8 cellular contexts compared by ENCODE assay signal in the genomic region with DNA sequence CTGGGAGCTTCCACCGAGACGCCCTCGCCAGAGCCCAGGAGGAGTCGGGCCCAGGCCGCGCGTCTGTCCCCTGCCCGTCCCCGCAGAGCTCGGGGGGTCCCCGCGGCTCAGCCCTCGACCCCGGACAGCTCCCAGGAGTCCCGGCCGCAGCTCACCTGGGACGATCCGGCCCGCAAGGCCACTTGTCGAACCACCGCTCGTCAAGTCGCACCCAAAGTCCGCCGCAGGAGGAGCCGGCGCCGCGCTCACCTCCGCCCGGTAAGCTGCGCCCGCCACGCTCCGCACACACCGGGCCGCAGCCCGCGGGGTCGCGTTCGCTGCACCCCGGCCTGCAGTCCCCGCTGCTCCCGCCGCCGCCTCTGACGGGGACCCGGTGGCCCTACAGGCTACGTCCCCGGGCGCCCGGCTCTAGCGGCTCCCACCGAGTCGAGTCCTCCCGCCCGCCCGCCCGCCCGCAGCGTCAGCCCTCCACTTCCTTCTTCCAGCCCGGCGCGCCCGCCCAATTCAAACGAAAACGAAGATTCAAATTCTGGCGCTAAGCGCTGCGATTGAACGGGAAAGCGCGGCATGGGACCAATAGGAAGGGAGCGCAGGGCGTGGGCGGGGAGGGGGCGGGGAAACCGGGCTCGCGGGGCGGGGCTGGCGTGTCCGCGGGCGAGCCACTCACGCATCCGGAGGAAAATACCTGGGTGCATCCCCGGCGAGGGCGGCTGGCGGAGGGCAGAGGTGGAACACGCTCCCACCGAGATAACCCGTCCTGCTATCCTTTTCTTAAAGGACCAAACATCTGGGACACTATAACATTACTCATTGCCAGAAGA. TPM values are rescaled to one million over a fixed set of nuclear protein-coding genes. Genes with fewer than 3 reads are reported as not detected.
DNase-seq lines count a peak whose midpoint lies in the region; ATAC-seq and TF ChIP-seq lines count a peak whose summit lies in the region.

MKI67 (minus strand) TSS at position 480 of the 821 bp plus-strand sequence. CDS start 756 bp downstream, outside the sequence.

- H3F3A ChIP-seq in DOHH2 (ENCODE audit: control insufficient read depth, insufficient read depth) = no peaks in the 10 kb centered on the region

- peaks cover 36% of the 10 kb centered on the region for H3K4me1 ChIP-seq in DOHH2 (ENCODE audit: control insufficient read depth, low read length)
- peaks cover 36% of the 10 kb centered on the region for H3K4me1 ChIP-seq in KMS-11 (ENCODE audit: low read depth, poor library complexity, severe bottlenecking)

- H3K36me3 ChIP-seq in DOHH2 (ENCODE audit: control insufficient read depth, low read length) = peaks cover 46% of the 10 kb centered on the region
- 0 out of 2 replicates have a peak, but pooled peaks cover 8% of the 10 kb centered on the region for H3K36me3 ChIP-seq in KMS-11 (ENCODE audit: insufficient read depth)

- H3K9me2 ChIP-seq in DOHH2 (replicated peaks; ENCODE audit: control insufficient read depth, low read length) = no peaks in the 10 kb centered on the region

- H3K27ac ChIP-seq in DOHH2 (ENCODE audit: low read depth, low read length) (peak within 1 kb of the TSS; percentile 70), KMS-11 (peak within 1 kb of the TSS; percentile 62)

- TF ChIP-seq CTCF in DOHH2 (IDR thresholded peaks at IDR 0.05; ENCODE audit: low read depth, low read length, poor library complexity, severe bottlenecking) (no peak), KMS-11 (conservative IDR thresholded peaks at IDR 0.05; ENCODE audit: low read depth, low read length) (no peak), natural killer cell (IDR thresholded peaks at IDR 0.05) (no peak)

- no peaks in the 10 kb centered on the region for H3K36me3 Mint-ChIP-seq in natural killer cell
- peaks cover 1 to 3% of the 10 kb centered on the region in 2 donors for H3K36me3 Mint-ChIP-seq in stimulated activated naive B cell treated with anti-CD40 and anti-IgM and Interleukin-4, amounts not matched to agents 10 μg/mL and 1 μg/mL and 100 μg/mL, for 72 hours

- peaks cover 16 to 18% of the 10 kb centered on the region in 2 donors for H3K4me1 Mint-ChIP-seq in natural killer cell
- peaks cover 8 to 17% of the 10 kb centered on the region in 2 donors for H3K4me1 Mint-ChIP-seq in stimulated activated naive B cell treated with anti-CD40 and anti-IgM and Interleukin-4, amounts not matched to agents 10 μg/mL and 1 μg/mL and 100 μg/mL, for 72 hours

- no peaks in the 10 kb centered on the region for H3K9me3 ChIP-seq in DOHH2 (ENCODE audit: control insufficient read depth, insufficient read depth, low read length)

- H3K27me3 Mint-ChIP-seq in natural killer cell (ENCODE audit: low read depth in 2 of 2) = peaks cover 0 to 6% of the 10 kb centered on the region in 2 donors
- peaks cover 19 to 22% of the 10 kb centered on the region in 2 donors for H3K27me3 Mint-ChIP-seq in stimulated activated naive B cell treated with anti-CD40 and anti-IgM and Interleukin-4, amounts not matched to agents 10 μg/mL and 1 μg/mL and 100 μg/mL, for 72 hours

- H3K27ac Mint-ChIP-seq in natural killer cell = peak within 1 kb of the TSS; percentile 83 to 85
- H3K27ac Mint-ChIP-seq in stimulated activated naive B cell treated with anti-CD40 and anti-IgM and Interleukin-4, amounts not matched to agents 10 μg/mL and 1 μg/mL and 100 μg/mL, for 72 hours = peak within 1 kb of the TSS; percentile 90

- peak within 1 kb of the TSS; percentile 93 for H3K4me3 Mint-ChIP-seq in natural killer cell
- peak within 1 kb of the TSS; percentile 88 to 91 for H3K4me3 Mint-ChIP-seq in stimulated activated naive B cell treated with anti-CD40 and anti-IgM and Interleukin-4, amounts not matched to agents 10 μg/mL and 1 μg/mL and 100 μg/mL, for 72 hours

- H3K9me3 Mint-ChIP-seq in natural killer cell = no peaks in the 10 kb centered on the region
- H3K9me3 Mint-ChIP-seq in stimulated activated naive B cell treated with anti-CD40 and anti-IgM and Interleukin-4, amounts not matched to agents 10 μg/mL and 1 μg/mL and 100 μg/mL, for 72 hours = no peaks in the 10 kb centered on the region

- H3K4me2 ChIP-seq in DOHH2 (ENCODE audit: low read length) (peak within 1 kb of the TSS; percentile 99), KMS-11 (peak within 1 kb of the TSS; percentile 82)

- H3K9ac ChIP-seq in KMS-11 = peak within 1 kb of the TSS; percentile 88

- intact Hi-C loops in natural killer cell (cut with micrococcal nuclease) = no loop called here

- peak within 1 kb of the TSS; percentile 97 for H2AFZ ChIP-seq in KMS-11 (ENCODE audit: low read depth)

- H3K27me3 ChIP-seq in DOHH2 (ENCODE audit: control insufficient read depth, low read length) (no peaks in the 10 kb centered on the region), KMS-11 (ENCODE audit: insufficient read depth, low read depth) (no peaks in the 10 kb centered on the region)

- H3K79me2 ChIP-seq in DOHH2 (ENCODE audit: control insufficient read depth, low read length) (peaks cover 52% of the 10 kb centered on the region), KMS-11 (ENCODE audit: insufficient read depth, low read depth) (peaks cover 46% of the 10 kb centered on the region)

- DNase-seq in RPMI7951 (ENCODE audit: low read depth) (peak; percentile 89), activated T-helper 1 cell treated with Interleukin-2 at 50 U/mL for 16 hours (ENCODE audit: low read depth) (peak; percentile 80), fibroblast of peridontal ligament (ENCODE audit: extremely low read depth) (peak; percentile 81), natural killer cell (peak; percentile 78)
- peak; percentile 79 for DNase-seq in stimulated activated naive B cell treated with anti-CD40 and anti-IgM and Interleukin-4, amounts not matched to agents 10 μg/mL and 1 μg/mL and 100 μg/mL, for 72 hours

- H4K20me1 ChIP-seq in DOHH2 (ENCODE audit: control insufficient read depth, insufficient read depth, low read depth, low read length) (peaks cover 29% of the 10 kb centered on the region), KMS-11 (ENCODE audit: insufficient read depth) (peaks cover 16% of the 10 kb centered on the region)

- H3K4me3 ChIP-seq in DOHH2 (ENCODE audit: low read length) (peak within 1 kb of the TSS; percentile 98), KMS-11 (IDR thresholded peaks at IDR 0.05; ENCODE audit: insufficient read depth, low read depth, low read length) (no peak within 1 kb of the TSS)

- ATAC-seq in GM21825 (IDR thresholded peaks at IDR 0.05; ENCODE audit: unreplicated experiment) (peak; percentile 73), natural killer cell (peak; percentile 95 to 97 (median 95))
- ATAC-seq in stimulated activated naive B cell treated with anti-CD40 and anti-IgM and Interleukin-4, amounts not matched to agents 10 μg/mL and 1 μg/mL and 100 μg/mL, for 72 hours (replicated peaks) = peak; percentile 88 to 91

RNA-seq across cellular contexts. Expression of gene MKI67, which starts in this region (rescaled TPM):
- total RNA-seq in RPMI7951 (2014; rRNA removed; shearing (Covaris generic)) = 41.8 and 48.5 TPM in 2 replicates
- total RNA-seq in natural killer cell = 10 to 100 TPM in 1 of 3 donors, 1 to 10 TPM in 2; 5.3 to 10.0 (median 6.8) TPM
